2 cellular contexts compared by ENCODE assay signal in the genomic region with DNA sequence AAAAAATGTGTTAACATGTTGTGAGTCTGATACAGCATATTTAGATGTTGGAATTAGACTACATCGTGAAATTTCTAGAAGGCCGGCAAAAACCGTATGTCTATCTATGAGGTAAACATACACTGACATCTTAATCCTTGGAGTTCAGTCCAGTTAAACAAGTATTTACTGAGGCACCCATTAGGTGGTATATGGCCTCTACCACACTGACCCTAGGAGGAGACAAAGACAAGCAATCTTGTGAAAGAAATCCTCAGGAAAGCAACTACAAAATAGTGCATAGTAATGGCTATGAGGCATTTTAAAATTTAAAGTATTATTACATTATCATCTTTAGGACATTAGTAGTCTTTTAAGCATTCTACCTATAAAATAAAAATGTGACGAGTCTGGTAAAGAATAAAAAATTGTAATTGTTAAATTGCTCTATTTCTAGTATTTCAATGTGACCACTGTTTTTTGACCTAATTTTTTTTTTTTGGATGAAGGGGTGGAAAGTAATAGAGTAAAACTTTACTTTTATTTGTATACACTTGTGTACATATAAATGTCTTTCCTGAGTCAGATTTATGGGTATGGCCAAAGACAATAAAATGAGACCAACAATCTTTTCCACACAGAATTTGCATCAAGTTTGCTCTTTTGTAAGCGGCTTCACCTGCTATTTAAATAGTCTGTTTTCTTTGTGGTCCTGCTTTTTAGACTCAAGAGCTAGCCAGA.
TF ChIP-seq lines count a peak whose summit lies in the region.

No MANE protein-coding gene starts in this region.

TF ChIP-seq in GM23338, 12 proteins besides CTCF, POLR2A, EP300 and RAD21 (continued from another document and continues in another):
- TF ChIP-seq REST (IDR thresholded peaks at IDR 0.05; ENCODE audit: unreplicated experiment), result no peak
- TF ChIP-seq STAT1 (IDR thresholded peaks at IDR 0.05; ENCODE audit: unreplicated experiment), result no peak
- no peak for TF ChIP-seq ZNF331 (CRISPR knock-in tag; IDR thresholded peaks at IDR 0.05; ENCODE audit: low read depth)
- TF ChIP-seq ZNF114 (CRISPR knock-in tag; IDR thresholded peaks at IDR 0.05), result no peak
- TF ChIP-seq, protein P1, sequence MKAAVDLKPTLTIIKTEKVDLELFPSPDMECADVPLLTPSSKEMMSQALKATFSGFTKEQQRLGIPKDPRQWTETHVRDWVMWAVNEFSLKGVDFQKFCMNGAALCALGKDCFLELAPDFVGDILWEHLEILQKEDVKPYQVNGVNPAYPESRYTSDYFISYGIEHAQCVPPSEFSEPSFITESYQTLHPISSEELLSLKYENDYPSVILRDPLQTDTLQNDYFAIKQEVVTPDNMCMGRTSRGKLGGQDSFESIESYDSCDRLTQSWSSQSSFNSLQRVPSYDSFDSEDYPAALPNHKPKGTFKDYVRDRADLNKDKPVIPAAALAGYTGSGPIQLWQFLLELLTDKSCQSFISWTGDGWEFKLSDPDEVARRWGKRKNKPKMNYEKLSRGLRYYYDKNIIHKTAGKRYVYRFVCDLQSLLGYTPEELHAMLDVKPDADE (IDR thresholded peaks at IDR 0.05), result no peak
- no peak for TF ChIP-seq POLR2AphosphoS5 (IDR thresholded peaks at IDR 0.05; ENCODE audit: low read depth)
- TF ChIP-seq, protein P2, sequence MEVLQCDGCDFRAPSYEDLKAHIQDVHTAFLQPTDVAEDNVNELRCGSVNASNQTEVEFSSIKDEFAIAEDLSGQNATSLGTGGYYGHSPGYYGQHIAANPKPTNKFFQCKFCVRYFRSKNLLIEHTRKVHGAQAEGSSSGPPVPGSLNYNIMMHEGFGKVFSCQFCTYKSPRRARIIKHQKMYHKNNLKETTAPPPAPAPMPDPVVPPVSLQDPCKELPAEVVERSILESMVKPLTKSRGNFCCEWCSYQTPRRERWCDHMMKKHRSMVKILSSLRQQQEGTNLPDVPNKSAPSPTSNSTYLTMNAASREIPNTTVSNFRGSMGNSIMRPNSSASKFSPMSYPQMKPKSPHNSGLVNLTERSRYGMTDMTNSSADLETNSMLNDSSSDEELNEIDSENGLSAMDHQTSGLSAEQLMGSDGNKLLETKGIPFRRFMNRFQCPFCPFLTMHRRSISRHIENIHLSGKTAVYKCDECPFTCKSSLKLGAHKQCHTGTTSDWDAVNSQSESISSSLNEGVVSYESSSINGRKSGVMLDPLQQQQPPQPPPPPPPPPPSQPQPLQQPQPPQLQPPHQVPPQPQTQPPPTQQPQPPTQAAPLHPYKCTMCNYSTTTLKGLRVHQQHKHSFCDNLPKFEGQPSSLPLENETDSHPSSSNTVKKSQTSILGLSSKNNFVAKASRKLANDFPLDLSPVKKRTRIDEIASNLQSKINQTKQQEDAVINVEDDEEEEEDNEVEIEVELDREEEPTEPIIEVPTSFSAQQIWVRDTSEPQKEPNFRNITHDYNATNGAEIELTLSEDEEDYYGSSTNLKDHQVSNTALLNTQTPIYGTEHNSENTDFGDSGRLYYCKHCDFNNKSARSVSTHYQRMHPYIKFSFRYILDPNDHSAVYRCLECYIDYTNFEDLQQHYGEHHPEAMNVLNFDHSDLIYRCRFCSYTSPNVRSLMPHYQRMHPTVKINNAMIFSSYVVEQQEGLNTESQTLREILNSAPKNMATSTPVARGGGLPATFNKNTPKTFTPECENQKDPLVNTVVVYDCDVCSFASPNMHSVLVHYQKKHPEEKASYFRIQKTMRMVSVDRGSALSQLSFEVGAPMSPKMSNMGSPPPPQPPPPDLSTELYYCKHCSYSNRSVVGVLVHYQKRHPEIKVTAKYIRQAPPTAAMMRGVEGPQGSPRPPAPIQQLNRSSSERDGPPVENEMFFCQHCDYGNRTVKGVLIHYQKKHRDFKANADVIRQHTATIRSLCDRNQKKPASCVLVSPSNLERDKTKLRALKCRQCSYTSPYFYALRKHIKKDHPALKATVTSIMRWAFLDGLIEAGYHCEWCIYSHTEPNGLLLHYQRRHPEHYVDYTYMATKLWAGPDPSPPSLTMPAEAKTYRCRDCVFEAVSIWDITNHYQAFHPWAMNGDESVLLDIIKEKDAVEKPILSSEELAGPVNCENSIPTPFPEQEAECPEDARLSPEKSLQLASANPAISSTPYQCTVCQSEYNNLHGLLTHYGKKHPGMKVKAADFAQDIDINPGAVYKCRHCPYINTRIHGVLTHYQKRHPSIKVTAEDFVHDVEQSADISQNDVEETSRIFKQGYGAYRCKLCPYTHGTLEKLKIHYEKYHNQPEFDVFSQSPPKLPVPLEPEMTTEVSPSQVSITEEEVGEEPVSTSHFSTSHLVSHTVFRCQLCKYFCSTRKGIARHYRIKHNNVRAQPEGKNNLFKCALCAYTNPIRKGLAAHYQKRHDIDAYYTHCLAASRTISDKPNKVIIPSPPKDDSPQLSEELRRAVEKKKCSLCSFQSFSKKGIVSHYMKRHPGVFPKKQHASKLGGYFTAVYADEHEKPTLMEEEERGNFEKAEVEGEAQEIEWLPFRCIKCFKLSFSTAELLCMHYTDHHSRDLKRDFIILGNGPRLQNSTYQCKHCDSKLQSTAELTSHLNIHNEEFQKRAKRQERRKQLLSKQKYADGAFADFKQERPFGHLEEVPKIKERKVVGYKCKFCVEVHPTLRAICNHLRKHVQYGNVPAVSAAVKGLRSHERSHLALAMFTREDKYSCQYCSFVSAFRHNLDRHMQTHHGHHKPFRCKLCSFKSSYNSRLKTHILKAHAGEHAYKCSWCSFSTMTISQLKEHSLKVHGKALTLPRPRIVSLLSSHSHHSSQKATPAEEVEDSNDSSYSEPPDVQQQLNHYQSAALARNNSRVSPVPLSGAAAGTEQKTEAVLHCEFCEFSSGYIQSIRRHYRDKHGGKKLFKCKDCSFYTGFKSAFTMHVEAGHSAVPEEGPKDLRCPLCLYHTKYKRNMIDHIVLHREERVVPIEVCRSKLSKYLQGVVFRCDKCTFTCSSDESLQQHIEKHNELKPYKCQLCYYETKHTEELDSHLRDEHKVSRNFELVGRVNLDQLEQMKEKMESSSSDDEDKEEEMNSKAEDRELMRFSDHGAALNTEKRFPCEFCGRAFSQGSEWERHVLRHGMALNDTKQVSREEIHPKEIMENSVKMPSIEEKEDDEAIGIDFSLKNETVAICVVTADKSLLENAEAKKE (CRISPR knock-in tag; IDR thresholded peaks at IDR 0.05), result no peak
- TF ChIP-seq JUNB (IDR thresholded peaks at IDR 0.05; ENCODE audit: unreplicated experiment), result no peak

TF ChIP-seq in SK-N-SH, 30 proteins besides CTCF, POLR2A, EP300 and RAD21 (continued from another document):
- TF ChIP-seq, protein P3, sequence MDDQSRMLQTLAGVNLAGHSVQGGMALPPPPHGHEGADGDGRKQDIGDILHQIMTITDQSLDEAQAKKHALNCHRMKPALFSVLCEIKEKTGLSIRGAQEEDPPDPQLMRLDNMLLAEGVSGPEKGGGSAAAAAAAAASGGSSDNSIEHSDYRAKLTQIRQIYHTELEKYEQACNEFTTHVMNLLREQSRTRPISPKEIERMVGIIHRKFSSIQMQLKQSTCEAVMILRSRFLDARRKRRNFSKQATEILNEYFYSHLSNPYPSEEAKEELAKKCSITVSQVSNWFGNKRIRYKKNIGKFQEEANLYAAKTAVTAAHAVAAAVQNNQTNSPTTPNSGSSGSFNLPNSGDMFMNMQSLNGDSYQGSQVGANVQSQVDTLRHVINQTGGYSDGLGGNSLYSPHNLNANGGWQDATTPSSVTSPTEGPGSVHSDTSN (IDR thresholded peaks at IDR 0.05), result no peak
- TF ChIP-seq EZH2phosphoT487 (IDR thresholded peaks at IDR 0.05; ENCODE audit: borderline replicate concordance, low read depth) (no peak), GATA2 (CRISPR knock-in tag; IDR thresholded peaks at IDR 0.05) (no peak), MXI1 (IDR thresholded peaks at IDR 0.05; ENCODE audit: low read depth, low read length) (no peak), NRF1 (IDR thresholded peaks at IDR 0.05; ENCODE audit: low read depth, low read length) (no peak), TEAD4 (IDR thresholded peaks at IDR 0.05; ENCODE audit: borderline replicate concordance, insufficient read depth) (no peak), TAF1 (IDR thresholded peaks at IDR 0.05; ENCODE audit: borderline replicate concordance, low read depth, low read length) (no peak), YY1 (IDR thresholded peaks at IDR 0.05; ENCODE audit: low read depth) (no peak), USF2 (IDR thresholded peaks at IDR 0.05; ENCODE audit: borderline replicate concordance, low read depth, low read length) (no peak), RCOR1 (IDR thresholded peaks at IDR 0.05; ENCODE audit: low read length) (no peak), ELF1 (IDR thresholded peaks at IDR 0.05) (no peak), MEF2A (IDR thresholded peaks at IDR 0.05; ENCODE audit: borderline replicate concordance, low read depth) (no peak)
- TF ChIP-seq, protein P4, sequence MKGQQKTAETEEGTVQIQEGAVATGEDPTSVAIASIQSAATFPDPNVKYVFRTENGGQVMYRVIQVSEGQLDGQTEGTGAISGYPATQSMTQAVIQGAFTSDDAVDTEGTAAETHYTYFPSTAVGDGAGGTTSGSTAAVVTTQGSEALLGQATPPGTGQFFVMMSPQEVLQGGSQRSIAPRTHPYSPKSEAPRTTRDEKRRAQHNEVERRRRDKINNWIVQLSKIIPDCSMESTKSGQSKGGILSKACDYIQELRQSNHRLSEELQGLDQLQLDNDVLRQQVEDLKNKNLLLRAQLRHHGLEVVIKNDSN (IDR thresholded peaks at IDR 0.05; ENCODE audit: borderline replicate concordance, low read depth), result no peak
